ENCODE assay signal across 15 cellular contexts in the genomic region with DNA sequence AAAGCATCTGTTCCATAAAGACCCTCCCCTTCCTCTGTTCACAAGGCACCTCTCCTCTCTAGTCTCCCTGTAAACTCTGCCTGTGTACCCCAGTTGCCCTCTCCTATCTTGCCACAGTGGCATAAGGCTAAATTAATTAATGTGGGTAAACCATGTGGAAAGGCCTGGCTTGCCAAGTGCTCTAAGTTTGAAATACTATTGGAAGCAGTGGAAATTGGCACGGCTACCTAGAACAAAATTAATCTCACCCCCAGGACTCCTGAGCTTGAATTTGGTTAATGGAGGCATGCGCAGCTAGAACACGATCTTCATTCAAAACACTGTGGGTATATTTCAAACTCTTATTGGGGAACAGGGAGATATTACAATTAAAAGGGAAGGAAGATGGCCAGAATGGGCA. TPM values are rescaled to one million over a fixed set of nuclear protein-coding genes. Genes with fewer than 3 reads are reported as not detected.
A peak's percentile ranks its signal among the peaks of the same experiment; 100 is the strongest.
DNase-seq lines count a peak whose midpoint lies in the region; ATAC-seq and TF ChIP-seq lines count a peak whose summit lies in the region.
"Had no signal": no experiment of that assay in that cellular context is flagged by ENCODE, and none has a peak within 500 bp of the region (broad histone marks: within the 10 kb centered on the region; RNA-seq: fewer than 3 reads in every experiment).

No MANE protein-coding gene starts in this region.

- no peak overlapping the region for H3K4me2 ChIP-seq in neural progenitor cell

- intact Hi-C loops in Right ventricle myocardium superior (cut with DNase I): no loop called here
- intact Hi-C loops in heart left ventricle (cut with DNase I): no loop called here

- H2AFZ ChIP-seq in neural progenitor cell (replicated peaks): no peak overlapping the region

- DNase-seq in Right ventricle myocardium superior (no peak), heart left ventricle (no peak), G401 (ENCODE audit: low spot score) (peak; percentile 65), cerebellar cortex (ENCODE audit: low spot score) (peak; percentile 52), neural progenitor cell (ENCODE audit: low spot score) (no peak), OCI-M2 (lab: John Stamatoyannopoulos, UW; ENCODE audit: unreplicated experiment) (no peak)
- DNase-seq: Caco-2; CD4-positive, alpha-beta T cell; GDM1; H9; IMR-90 had no signal

- no peaks in the 10 kb centered on the region for H4K20me1 ChIP-seq in neural progenitor cell (ENCODE audit: low read depth)

- H3K27ac Mint-ChIP-seq in neural progenitor cell: peak overlapping the region; percentile 61
- H3K27ac Mint-ChIP-seq: CD4-positive, alpha-beta T cell had no signal

- TF ChIP-seq POLR2A in heart left ventricle (IDR thresholded peaks at IDR 0.05): no peak

- H3K9me3 ChIP-seq in heart left ventricle (no peaks in the 10 kb centered on the region), neural progenitor cell (ENCODE audit: low read depth) (no peaks in the 10 kb centered on the region)
- H3K9me3 ChIP-seq: Caco-2 had no signal

- no peak overlapping the region for H3K9ac ChIP-seq in neural progenitor cell

- TF ChIP-seq CTCF in heart left ventricle (IDR thresholded peaks at IDR 0.05) (no peak), neural progenitor cell (IDR thresholded peaks at IDR 0.05) (no peak)

- H3F3A ChIP-seq in neural progenitor cell (ENCODE audit: low read depth): no peaks in the 10 kb centered on the region

- ATAC-seq in Right ventricle myocardium superior (ENCODE audit: poor library complexity) (peak; percentile 71), heart left ventricle (no peak), GM19328 (IDR thresholded peaks at IDR 0.05; ENCODE audit: unreplicated experiment) (no peak)

- peaks cover 1% of the 10 kb centered on the region for H3K9me3 Mint-ChIP-seq in neural progenitor cell
- H3K9me3 Mint-ChIP-seq: CD4-positive, alpha-beta T cell; H9 had no signal

- in situ Hi-C loops in G401 (cut with HindIII; ENCODE audit: low sequenced_read_pairs): no loop called here

- peaks cover 16% of the 10 kb centered on the region for H3K4me1 Mint-ChIP-seq in neural progenitor cell

- H3K4me1 ChIP-seq in heart left ventricle (peaks cover 0 to 4% (median 0%) of the 10 kb centered on the region in 12 donors), neural progenitor cell (no peaks in the 10 kb centered on the region)
- H3K4me1 ChIP-seq: Caco-2 had no signal

- H3K27me3 ChIP-seq in heart left ventricle (no peaks in the 10 kb centered on the region), neural progenitor cell (no peaks in the 10 kb centered on the region)

- H3K79me2 ChIP-seq in neural progenitor cell (ENCODE audit: low read depth): no peaks in the 10 kb centered on the region

- H3K27me3 Mint-ChIP-seq in neural progenitor cell (ENCODE audit: insufficient read depth, low read depth): peaks cover 7% of the 10 kb centered on the region
- H3K27me3 Mint-ChIP-seq: CD4-positive, alpha-beta T cell had no signal

- no peak overlapping the region for H3K4me3 Mint-ChIP-seq in neural progenitor cell
- H3K4me3 Mint-ChIP-seq: CD4-positive, alpha-beta T cell; H9 had no signal

- no peaks in the 10 kb centered on the region for H3K36me3 Mint-ChIP-seq in neural progenitor cell

- 64 to 88% (median 72%) methylated on average over 3 of the region's 3 CpGs for WGBS in heart left ventricle, 4 donors

- H3K36me3 ChIP-seq in heart left ventricle: no peaks in the 10 kb centered on the region
- no peaks in the 10 kb centered on the region for H3K36me3 ChIP-seq in neural progenitor cell

- H3K4me3 ChIP-seq in heart left ventricle (no peak overlapping the region), neural progenitor cell (no peak overlapping the region)

- H3K27ac ChIP-seq in heart left ventricle (no peak overlapping the region), neural progenitor cell (no peak overlapping the region)
- H3K27ac ChIP-seq: C4-2B had no signal

RNA-seq across cellular contexts. Expression of gene SLC14A2, which starts 19.2 kb away (rescaled TPM):
- total RNA-seq in Right ventricle myocardium superior (not detected), heart left ventricle (under 1 TPM in 4 of 9 donors, not detected in 5; 0.08 to 0.41 (median 0.16) TPM), neural progenitor cell (ENCODE audit: low replicate concordance) (0.06 and 0.37 TPM in 2 replicates)
- polyA plus RNA-seq in heart left ventricle: under 1 TPM in 1 of 2 donors, not detected in 1; 0.03 TPM
- total RNA-seq in G401 (2014; rRNA removed; shearing (Covaris generic)): not detected in 2 replicates
- total RNA-seq: A172; CD4-positive, alpha-beta T cell; H1; IMR-90 had no signal

Comparison
In these comparisons a context has a peak if more than half of its experiments do, and no peak if none do; other contexts are left out.
1. DNase-seq: peak in G401 (single experiment) and cerebellar cortex (single experiment); none in Right ventricle myocardium superior (single experiment), heart left ventricle (0 of 5), neural progenitor cell (single experiment) and OCI-M2 (single experiment).